ENCODE assay signal across 1 cellular context in genomic region chr1:220410681-220411080, GRCh38.
TF ChIP-seq lines count a peak whose summit lies in the region.

No MANE protein-coding gene starts in this region.

TF ChIP-seq in WTC11, 78 proteins besides CTCF, POLR2A, EP300 and RAD21 (continued from another document):
- TF ChIP-seq, protein P1, sequence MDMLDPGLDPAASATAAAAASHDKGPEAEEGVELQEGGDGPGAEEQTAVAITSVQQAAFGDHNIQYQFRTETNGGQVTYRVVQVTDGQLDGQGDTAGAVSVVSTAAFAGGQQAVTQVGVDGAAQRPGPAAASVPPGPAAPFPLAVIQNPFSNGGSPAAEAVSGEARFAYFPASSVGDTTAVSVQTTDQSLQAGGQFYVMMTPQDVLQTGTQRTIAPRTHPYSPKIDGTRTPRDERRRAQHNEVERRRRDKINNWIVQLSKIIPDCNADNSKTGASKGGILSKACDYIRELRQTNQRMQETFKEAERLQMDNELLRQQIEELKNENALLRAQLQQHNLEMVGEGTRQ (CRISPR knock-in tag; IDR thresholded peaks at IDR 0.05), result no peak
- TF ChIP-seq ATF1 (CRISPR knock-in tag; IDR thresholded peaks at IDR 0.05) (no peak), FOXK1 (CRISPR knock-in tag; IDR thresholded peaks at IDR 0.05) (no peak), GRHL2 (CRISPR knock-in tag; IDR thresholded peaks at IDR 0.05; ENCODE audit: insufficient replicate concordance, severe bottlenecking) (no peak), ZNF425 (CRISPR knock-in tag; conservative IDR thresholded peaks at IDR 0.05) (no peak), ARID4B (CRISPR knock-in tag; IDR thresholded peaks at IDR 0.05; ENCODE audit: borderline replicate concordance) (no peak), JAZF1 (CRISPR knock-in tag; IDR thresholded peaks at IDR 0.05) (no peak), NR1H2 (CRISPR knock-in tag; IDR thresholded peaks at IDR 0.05) (no peak), ZNF396 (CRISPR knock-in tag; IDR thresholded peaks at IDR 0.05; ENCODE audit: borderline replicate concordance) (no peak), ZNF671 (CRISPR knock-in tag; IDR thresholded peaks at IDR 0.05) (no peak)
- TF ChIP-seq, protein P2, sequence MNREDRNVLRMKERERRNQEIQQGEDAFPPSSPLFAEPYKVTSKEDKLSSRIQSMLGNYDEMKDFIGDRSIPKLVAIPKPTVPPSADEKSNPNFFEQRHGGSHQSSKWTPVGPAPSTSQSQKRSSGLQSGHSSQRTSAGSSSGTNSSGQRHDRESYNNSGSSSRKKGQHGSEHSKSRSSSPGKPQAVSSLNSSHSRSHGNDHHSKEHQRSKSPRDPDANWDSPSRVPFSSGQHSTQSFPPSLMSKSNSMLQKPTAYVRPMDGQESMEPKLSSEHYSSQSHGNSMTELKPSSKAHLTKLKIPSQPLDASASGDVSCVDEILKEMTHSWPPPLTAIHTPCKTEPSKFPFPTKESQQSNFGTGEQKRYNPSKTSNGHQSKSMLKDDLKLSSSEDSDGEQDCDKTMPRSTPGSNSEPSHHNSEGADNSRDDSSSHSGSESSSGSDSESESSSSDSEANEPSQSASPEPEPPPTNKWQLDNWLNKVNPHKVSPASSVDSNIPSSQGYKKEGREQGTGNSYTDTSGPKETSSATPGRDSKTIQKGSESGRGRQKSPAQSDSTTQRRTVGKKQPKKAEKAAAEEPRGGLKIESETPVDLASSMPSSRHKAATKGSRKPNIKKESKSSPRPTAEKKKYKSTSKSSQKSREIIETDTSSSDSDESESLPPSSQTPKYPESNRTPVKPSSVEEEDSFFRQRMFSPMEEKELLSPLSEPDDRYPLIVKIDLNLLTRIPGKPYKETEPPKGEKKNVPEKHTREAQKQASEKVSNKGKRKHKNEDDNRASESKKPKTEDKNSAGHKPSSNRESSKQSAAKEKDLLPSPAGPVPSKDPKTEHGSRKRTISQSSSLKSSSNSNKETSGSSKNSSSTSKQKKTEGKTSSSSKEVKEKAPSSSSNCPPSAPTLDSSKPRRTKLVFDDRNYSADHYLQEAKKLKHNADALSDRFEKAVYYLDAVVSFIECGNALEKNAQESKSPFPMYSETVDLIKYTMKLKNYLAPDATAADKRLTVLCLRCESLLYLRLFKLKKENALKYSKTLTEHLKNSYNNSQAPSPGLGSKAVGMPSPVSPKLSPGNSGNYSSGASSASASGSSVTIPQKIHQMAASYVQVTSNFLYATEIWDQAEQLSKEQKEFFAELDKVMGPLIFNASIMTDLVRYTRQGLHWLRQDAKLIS (CRISPR knock-in tag; IDR thresholded peaks at IDR 0.05; ENCODE audit: borderline replicate concordance), result no peak
- TF ChIP-seq, protein P3, sequence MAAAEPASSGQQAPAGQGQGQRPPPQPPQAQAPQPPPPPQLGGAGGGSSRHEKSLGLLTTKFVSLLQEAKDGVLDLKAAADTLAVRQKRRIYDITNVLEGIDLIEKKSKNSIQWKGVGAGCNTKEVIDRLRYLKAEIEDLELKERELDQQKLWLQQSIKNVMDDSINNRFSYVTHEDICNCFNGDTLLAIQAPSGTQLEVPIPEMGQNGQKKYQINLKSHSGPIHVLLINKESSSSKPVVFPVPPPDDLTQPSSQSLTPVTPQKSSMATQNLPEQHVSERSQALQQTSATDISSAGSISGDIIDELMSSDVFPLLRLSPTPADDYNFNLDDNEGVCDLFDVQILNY (CRISPR knock-in tag; IDR thresholded peaks at IDR 0.05), result no peak
- TF ChIP-seq, protein P4, sequence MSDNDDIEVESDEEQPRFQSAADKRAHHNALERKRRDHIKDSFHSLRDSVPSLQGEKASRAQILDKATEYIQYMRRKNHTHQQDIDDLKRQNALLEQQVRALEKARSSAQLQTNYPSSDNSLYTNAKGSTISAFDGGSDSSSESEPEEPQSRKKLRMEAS (CRISPR knock-in tag; IDR thresholded peaks at IDR 0.05), result no peak
